ENCODE assay signal across 1 cellular context in the genomic region with DNA sequence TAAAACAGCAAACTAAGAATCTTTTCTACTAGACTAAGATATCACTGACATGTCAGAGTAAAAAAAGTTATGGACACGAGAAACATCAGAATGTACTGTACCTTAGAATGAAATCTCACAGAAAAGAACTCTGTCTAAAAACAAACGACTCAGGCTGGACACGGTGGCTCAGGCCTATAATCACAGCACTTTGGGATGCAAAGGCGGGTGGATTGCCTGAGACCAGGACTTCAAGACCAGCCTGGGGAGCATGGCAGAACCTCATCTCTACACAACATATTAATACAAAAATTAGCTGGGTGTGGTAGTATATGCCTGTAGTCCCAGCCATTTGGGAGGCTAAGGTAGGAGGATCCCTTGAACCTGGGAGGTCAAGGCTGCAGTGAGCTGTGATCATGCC.
TF ChIP-seq lines count a peak whose summit lies in the region.

No MANE protein-coding gene starts in this region.

TF ChIP-seq in A549, 52 proteins besides CTCF, POLR2A, EP300 and RAD21 (continued from another document):
- TF ChIP-seq HOXA7 (CRISPR knock-in tag; IDR thresholded peaks at IDR 0.05) (no peak), ZNF302 (CRISPR knock-in tag; IDR thresholded peaks at IDR 0.05) (no peak)
- TF ChIP-seq, protein P1, sequence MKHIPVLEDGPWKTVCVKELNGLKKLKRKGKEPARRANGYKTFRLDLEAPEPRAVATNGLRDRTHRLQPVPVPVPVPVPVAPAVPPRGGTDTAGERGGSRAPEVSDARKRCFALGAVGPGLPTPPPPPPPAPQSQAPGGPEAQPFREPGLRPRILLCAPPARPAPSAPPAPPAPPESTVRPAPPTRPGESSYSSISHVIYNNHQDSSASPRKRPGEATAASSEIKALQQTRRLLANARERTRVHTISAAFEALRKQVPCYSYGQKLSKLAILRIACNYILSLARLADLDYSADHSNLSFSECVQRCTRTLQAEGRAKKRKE (CRISPR knock-in tag; IDR thresholded peaks at IDR 0.05; ENCODE audit: low read depth) = no peak
- TF ChIP-seq, protein P2, sequence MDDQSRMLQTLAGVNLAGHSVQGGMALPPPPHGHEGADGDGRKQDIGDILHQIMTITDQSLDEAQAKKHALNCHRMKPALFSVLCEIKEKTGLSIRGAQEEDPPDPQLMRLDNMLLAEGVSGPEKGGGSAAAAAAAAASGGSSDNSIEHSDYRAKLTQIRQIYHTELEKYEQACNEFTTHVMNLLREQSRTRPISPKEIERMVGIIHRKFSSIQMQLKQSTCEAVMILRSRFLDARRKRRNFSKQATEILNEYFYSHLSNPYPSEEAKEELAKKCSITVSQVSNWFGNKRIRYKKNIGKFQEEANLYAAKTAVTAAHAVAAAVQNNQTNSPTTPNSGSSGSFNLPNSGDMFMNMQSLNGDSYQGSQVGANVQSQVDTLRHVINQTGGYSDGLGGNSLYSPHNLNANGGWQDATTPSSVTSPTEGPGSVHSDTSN (IDR thresholded peaks at IDR 0.05) = no peak
TF ChIP-seq in A549: peak in this region for 0.
